Comparison of ENCODE assay signal across 9 cellular contexts in genomic region chr14:101839236-101839635, GRCh38.
A peak's percentile ranks its signal among the peaks of the same experiment; 100 is the strongest.
DNase-seq lines count a peak whose midpoint lies in the region; ATAC-seq, FAIRE-seq and TF ChIP-seq lines count a peak whose summit lies in the region.
"Had no signal": no experiment of that assay in that cellular context is flagged by ENCODE, and none has a peak within 500 bp of the region (broad histone marks: within the 10 kb centered on the region; RNA-seq: fewer than 3 reads in every experiment).

No MANE protein-coding gene starts in this region.

- no peak overlapping the region for H2AFZ ChIP-seq in GM23338

- H3K27ac Mint-ChIP-seq in GM23338: peak overlapping the region; percentile 77; the same call in 1 of the 2 replicates
- H3K27ac Mint-ChIP-seq in mesothelial cell of epicardium: peak overlapping the region; percentile 69

- H3K4me1 ChIP-seq in GM23338 (ENCODE audit: insufficient read depth) (no peaks in the 10 kb centered on the region), pancreas (peaks cover 22 to 30% (median 28%) of the 10 kb centered on the region in 3 donors), foreskin keratinocyte (no peaks in the 10 kb centered on the region)

- H3K27me3 Mint-ChIP-seq in GM23338 (ENCODE audit: insufficient read depth, low read depth, poor library complexity): peaks cover 6% of the 10 kb centered on the region
- no peaks in the 10 kb centered on the region for H3K27me3 Mint-ChIP-seq in mesothelial cell of epicardium (ENCODE audit: low read depth)

- WGBS in pancreas, 2 donors: 76 to 82% methylated on average over 11 of the region's 11 CpGs

- H3K4me1 Mint-ChIP-seq in GM23338: peaks cover 20% of the 10 kb centered on the region
- H3K4me1 Mint-ChIP-seq in mesothelial cell of epicardium: peaks cover 3% of the 10 kb centered on the region

- H3K27ac ChIP-seq in GM23338 (ENCODE audit: low read depth) (no peak overlapping the region), pancreas (no peak overlapping the region), foreskin keratinocyte (no peak overlapping the region)

- no peaks in the 10 kb centered on the region for H3K9me2 ChIP-seq in GM23338 (ENCODE audit: insufficient read depth)

- no peaks in the 10 kb centered on the region for H3K27me3 ChIP-seq in GM23338 (ENCODE audit: insufficient read depth)
- no peaks in the 10 kb centered on the region for H3K27me3 ChIP-seq in pancreas
- no peaks in the 10 kb centered on the region for H3K27me3 ChIP-seq in foreskin keratinocyte

- no peaks in the 10 kb centered on the region for H3F3A ChIP-seq in GM23338 (replicated peaks; ENCODE audit: low read depth)

- H3K4me2 ChIP-seq in GM23338: no peak overlapping the region

- TF ChIP-seq CTCF in GM23338 (conservative IDR thresholded peaks at IDR 0.05; ENCODE audit: low read depth in 2 of 2) (no peak), mesothelial cell of epicardium (IDR thresholded peaks at IDR 0.05; ENCODE audit: unreplicated experiment) (no peak), pancreas (IDR thresholded peaks at IDR 0.05) (no peak), foreskin keratinocyte (conservative IDR thresholded peaks at IDR 0.05) (no peak)

- no peaks in the 10 kb centered on the region for H3K9me3 ChIP-seq in pancreas

- intact Hi-C loops in pancreas (cut with DNase I): no loop called here

- H3K4me3 Mint-ChIP-seq in GM23338 (no peak overlapping the region), mesothelial cell of epicardium (no peak overlapping the region)

- H3K79me2 ChIP-seq in GM23338 (replicated peaks; ENCODE audit: insufficient read depth): peaks cover 62% of the 10 kb centered on the region

- no peak overlapping the region for H3K4me3 ChIP-seq in GM23338
- H3K4me3 ChIP-seq in pancreas: no peak overlapping the region

- no peaks in the 10 kb centered on the region for H3K36me3 ChIP-seq in GM23338 (ENCODE audit: insufficient read depth)
- H3K36me3 ChIP-seq in pancreas: no peaks in the 10 kb centered on the region

- H3K9me3 Mint-ChIP-seq in GM23338 (no peaks in the 10 kb centered on the region), mesothelial cell of epicardium (no peaks in the 10 kb centered on the region)

- ATAC-seq in GM18511 (IDR thresholded peaks at IDR 0.05; ENCODE audit: unreplicated experiment): peak; percentile 63
- no peak for ATAC-seq in GM23338
- no peak for ATAC-seq in pancreas
- ATAC-seq in foreskin keratinocyte: no peak
- ATAC-seq in HG02970 (IDR thresholded peaks at IDR 0.05; ENCODE audit: low FRiP score, unreplicated experiment): no peak

- DNase-seq in GM23338 (ENCODE audit: low spot score) (no peak), NCI-H524 treated with DMSO at 0.1 percent for 48 hours (lab: John Stamatoyannopoulos, UW) (peak; percentile 11), mesothelial cell of epicardium (ENCODE audit: low spot score in 2 of 2, unreplicated experiment in 2 of 2) (no peak), pancreas (no peak), foreskin keratinocyte (no peak), retina (no peak)
- DNase-seq: head of caudate nucleus had no signal

- H4K20me1 ChIP-seq in GM23338 (replicated peaks; ENCODE audit: insufficient read depth): peaks cover 43% of the 10 kb centered on the region

- H3K36me3 Mint-ChIP-seq in GM23338 (ENCODE audit: low read depth) (no peaks in the 10 kb centered on the region), mesothelial cell of epicardium (peaks cover 3% of the 10 kb centered on the region)

- FAIRE-seq in pancreas (lab: Jason Lieb, UNC): no peak

TF ChIP-seq in GM23338, 12 proteins besides CTCF, POLR2A, EP300 and RAD21:
- no peak for TF ChIP-seq STAT1 (IDR thresholded peaks at IDR 0.05; ENCODE audit: unreplicated experiment)
- TF ChIP-seq JUNB (IDR thresholded peaks at IDR 0.05; ENCODE audit: unreplicated experiment): no peak
- no peak for TF ChIP-seq POLR2AphosphoS5 (IDR thresholded peaks at IDR 0.05; ENCODE audit: low read depth)
- no peak for TF ChIP-seq ZNF462 (CRISPR knock-in tag; IDR thresholded peaks at IDR 0.05)
- no peak for TF ChIP-seq ETS1 (IDR thresholded peaks at IDR 0.05)
- no peak for TF ChIP-seq ZNF331 (CRISPR knock-in tag; IDR thresholded peaks at IDR 0.05; ENCODE audit: low read depth)
- no peak for TF ChIP-seq ZNF114 (CRISPR knock-in tag; IDR thresholded peaks at IDR 0.05)
